ENCODE assay signal across 11 cellular contexts in the genomic region with DNA sequence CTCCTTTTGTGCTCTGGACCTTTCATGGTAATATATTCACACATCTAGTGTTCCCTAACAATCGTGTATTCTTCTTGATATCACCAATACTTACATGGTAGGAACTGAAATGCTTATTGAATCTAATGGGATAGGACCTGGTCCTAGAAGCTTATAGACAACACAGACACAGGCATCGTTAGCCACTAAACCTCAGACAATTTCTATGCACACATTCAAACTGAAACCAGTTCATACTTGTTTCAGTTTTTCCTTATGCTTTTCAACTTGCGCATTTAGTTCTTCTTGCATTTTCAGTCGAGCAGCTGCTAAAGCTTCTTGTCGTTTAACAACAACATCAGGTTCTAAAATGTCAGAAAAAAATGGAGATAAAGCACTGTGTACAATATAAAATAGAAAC. TPM values are rescaled to one million over a fixed set of nuclear protein-coding genes. Genes with fewer than 3 reads are reported as not detected.
A peak's percentile ranks its signal among the peaks of the same experiment; 100 is the strongest.
DNase-seq lines count a peak whose midpoint lies in the region; ATAC-seq and TF ChIP-seq lines count a peak whose summit lies in the region.
"Had no signal": no experiment of that assay in that cellular context is flagged by ENCODE, and none has a peak within 500 bp of the region (broad histone marks: within the 10 kb centered on the region; RNA-seq: fewer than 3 reads in every experiment).

No MANE protein-coding gene starts in this region.

- peak overlapping the region; percentile 23 for H3K27ac Mint-ChIP-seq in activated naive CD8-positive, alpha-beta T cell treated with anti-CD3 and anti-CD28 coated beads for 36 hours
- no peak overlapping the region for H3K27ac Mint-ChIP-seq in CD14-positive monocyte

- H3K4me1 Mint-ChIP-seq in activated naive CD8-positive, alpha-beta T cell treated with anti-CD3 and anti-CD28 coated beads for 36 hours: peaks cover 24% of the 10 kb centered on the region
- peaks cover 20% of the 10 kb centered on the region for H3K4me1 Mint-ChIP-seq in CD14-positive monocyte

- H3K36me3 Mint-ChIP-seq in activated naive CD8-positive, alpha-beta T cell treated with anti-CD3 and anti-CD28 coated beads for 36 hours: peaks cover 25% of the 10 kb centered on the region
- H3K36me3 Mint-ChIP-seq in CD14-positive monocyte: peaks cover 56 to 68% of the 10 kb centered on the region in 2 donors

- no peaks in the 10 kb centered on the region for H3K27me3 Mint-ChIP-seq in activated naive CD8-positive, alpha-beta T cell treated with anti-CD3 and anti-CD28 coated beads for 36 hours
- peaks cover 0 to 5% (median 0%) of the 10 kb centered on the region in 3 donors for H3K27me3 Mint-ChIP-seq in CD14-positive monocyte (ENCODE audit: low read depth in 3 of 3)

- ATAC-seq in GM19035 (IDR thresholded peaks at IDR 0.05; ENCODE audit: unreplicated experiment): peak; percentile 21
- ATAC-seq in HG03025 (IDR thresholded peaks at IDR 0.05; ENCODE audit: low FRiP score, unreplicated experiment): peak; percentile 30
- ATAC-seq: left colon had no signal

- no peak overlapping the region for H3K4me3 Mint-ChIP-seq in activated naive CD8-positive, alpha-beta T cell treated with anti-CD3 and anti-CD28 coated beads for 36 hours
- no peak overlapping the region for H3K4me3 Mint-ChIP-seq in CD14-positive monocyte

- TF ChIP-seq CTCF in GM10266 (IDR thresholded peaks at IDR 0.05; ENCODE audit: control insufficient read depth, insufficient read depth, low read depth, missing control alignments) (no peak), CD14-positive monocyte (IDR thresholded peaks at IDR 0.05) (no peak)

- no peaks in the 10 kb centered on the region for H3K9me3 Mint-ChIP-seq in activated naive CD8-positive, alpha-beta T cell treated with anti-CD3 and anti-CD28 coated beads for 36 hours
- peaks cover 0 to 2% (median 0%) of the 10 kb centered on the region in 7 donors for H3K9me3 Mint-ChIP-seq in CD14-positive monocyte

- DNase-seq in GM10266 (ENCODE audit: extremely low spot score): peak; percentile 56
- no peak for DNase-seq in activated naive CD8-positive, alpha-beta T cell treated with anti-CD3 and anti-CD28 coated beads for 36 hours
- no peak for DNase-seq in CD14-positive monocyte (ENCODE audit: low spot score)
- DNase-seq in SK-N-DZ (ENCODE audit: low spot score): no peak
- no peak for DNase-seq in iPS-NIHi7 (ENCODE audit: extremely low spot score)
- DNase-seq in activated effector memory CD4-positive, alpha-beta T cell treated with anti-CD3 and anti-CD28 coated beads, Interleukin-2, amount 50 U/mL, for 16 hours: no peak
- DNase-seq: left colon, NCI-H187 treated with DMSO at 0.1 percent for 48 hours, nucleus accumbens had no signal

- intact Hi-C loops in CD14-positive monocyte (cut with micrococcal nuclease): loop anchor here (5.0 to 10.0 kb wide), 3 partner anchors 377 to 1540 kb away; partner anchors contain the start of genes ASB7 (in 1 of the 2), LINS1 (in 1 of the 2), LYSMD4 (in 1 of the 2) and TM2D3 (in 1 of the 2)

RNA-seq across cellular contexts. Expression of gene SELENOS, which starts 2.3 kb away (rescaled TPM):
- 10 to 100 TPM; 27.3 to 29.4 TPM for total RNA-seq in activated naive CD8-positive, alpha-beta T cell treated with anti-CD3 and anti-CD28 coated beads for 36 hours
- polyA plus RNA-seq in CD14-positive monocyte: 10 to 100 TPM; 51.6 to 70.2 TPM
- polyA plus RNA-seq in SK-N-DZ (2014; cell fraction: cytosol; rRNA removed): 102 and 112 TPM in 2 replicates
- 59.7 and 105 TPM in 2 replicates for polyA plus RNA-seq in SK-N-DZ (2014; cell fraction: nucleus; rRNA removed)

RNA-seq across cellular contexts. Expression of gene SNRPA1, which starts 20.0 kb away (rescaled TPM):
- 100 to 1,000 TPM; 219 to 223 TPM for total RNA-seq in activated naive CD8-positive, alpha-beta T cell treated with anti-CD3 and anti-CD28 coated beads for 36 hours
- 10 to 100 TPM; 23.8 to 35.4 TPM for polyA plus RNA-seq in CD14-positive monocyte
- polyA plus RNA-seq in SK-N-DZ (2014; cell fraction: cytosol; rRNA removed): 13.0 and 29.3 TPM in 2 replicates
- 37.4 and 83.8 TPM in 2 replicates for polyA plus RNA-seq in SK-N-DZ (2014; cell fraction: nucleus; rRNA removed)

RNA-seq across cellular contexts. Expression of gene CHSY1, which starts 23.2 kb away (rescaled TPM):
- 10 to 100 TPM; 35.5 to 37.0 TPM for total RNA-seq in activated naive CD8-positive, alpha-beta T cell treated with anti-CD3 and anti-CD28 coated beads for 36 hours
- polyA plus RNA-seq in CD14-positive monocyte: 1 to 10 TPM; 2.7 to 3.0 TPM
- polyA plus RNA-seq in SK-N-DZ (2014; cell fraction: cytosol; rRNA removed): 13.0 and 14.0 TPM in 2 replicates
- polyA plus RNA-seq in SK-N-DZ (2014; cell fraction: nucleus; rRNA removed): 5.8 and 7.6 TPM in 2 replicates
